In genomic region chr12:81389550-81390099, GRCh38 we compare ENCODE assay signal across 29 cellular contexts.
"Had no signal": no experiment of that assay in that cellular context is flagged by ENCODE, and none has a peak within 500 bp of the region (broad histone marks: within the 10 kb centered on the region; RNA-seq: fewer than 3 reads in every experiment).

No MANE protein-coding gene starts in this region.

- H3K4me3 Mint-ChIP-seq: activated CD4-positive, alpha-beta memory T cell treated with anti-CD3 and anti-CD28 coated beads for 36 hours; activated CD4-positive, alpha-beta T cell treated with anti-CD3 and anti-CD28 coated beads, Interleukin-2, amount 10 ng/mL, durations not matched to agents 24 days and 14 days; activated CD8-positive, alpha-beta memory T cell treated with anti-CD3 and anti-CD28 coated beads, Interleukin-2, amount 10 ng/mL, durations not matched to agents 7 days and 5 days; activated CD8-positive, alpha-beta T cell treated with anti-CD3 and anti-CD28 coated beads, Interleukin-2, amount 10 ng/mL, durations not matched to agents 7 days and 5 days; activated naive CD4-positive, alpha-beta T cell treated with anti-CD3 and anti-CD28 coated beads, Interleukin-2, amount 10 ng/mL, durations not matched to agents 7 days and 5 days; activated naive CD8-positive, alpha-beta T cell treated with anti-CD3 and anti-CD28 coated beads, Interleukin-2, amount 10 ng/mL, durations not matched to agents 7 days and 5 days; activated T-cell treated with anti-CD3 and anti-CD28 coated beads, Interleukin-2, amount 50 U/mL, for 72 hours; brain; WTC11 had no signal

- H3K4me3 ChIP-seq: ascending aorta, breast epithelium, cardiac muscle cell, colonic mucosa, esophagus muscularis mucosa, gastroesophageal sphincter, heart right ventricle, hepatocyte had no signal

- H2AFZ ChIP-seq: hepatocyte had no signal

- H3K9me3 ChIP-seq: ascending aorta, breast epithelium, colonic mucosa, esophagus muscularis mucosa, gastroesophageal sphincter had no signal

- ATAC-seq: activated CD8-positive, alpha-beta memory T cell treated with anti-CD3 and anti-CD28 coated beads, Interleukin-2, amount 10 ng/mL, durations not matched to agents 7 days and 5 days; activated CD8-positive, alpha-beta T cell treated with anti-CD3 and anti-CD28 coated beads, Interleukin-2, amount 10 ng/mL, durations not matched to agents 7 days and 5 days; activated naive CD4-positive, alpha-beta T cell treated with anti-CD3 and anti-CD28 coated beads, Interleukin-2, amount 50 U/mL, for 72 hours; activated T-cell treated with anti-CD3 and anti-CD28 coated beads, Interleukin-2, amount 50 U/mL, for 72 hours; gastroesophageal sphincter; heart right ventricle; WTC11 had no signal

- H3K4me2 ChIP-seq: hepatocyte had no signal

- H3K27me3 Mint-ChIP-seq: activated CD4-positive, alpha-beta memory T cell treated with anti-CD3 and anti-CD28 coated beads for 36 hours; activated CD4-positive, alpha-beta T cell treated with anti-CD3 and anti-CD28 coated beads, Interleukin-2, amount 10 ng/mL, durations not matched to agents 24 days and 14 days; activated CD8-positive, alpha-beta memory T cell treated with anti-CD3 and anti-CD28 coated beads, Interleukin-2, amount 10 ng/mL, durations not matched to agents 7 days and 5 days; activated naive CD4-positive, alpha-beta T cell treated with anti-CD3 and anti-CD28 coated beads, Interleukin-2, amount 10 ng/mL, durations not matched to agents 7 days and 5 days; activated naive CD8-positive, alpha-beta T cell treated with anti-CD3 and anti-CD28 coated beads, Interleukin-2, amount 10 ng/mL, durations not matched to agents 7 days and 5 days; brain had no signal

- DNase-seq: activated CD4-positive, alpha-beta memory T cell treated with anti-CD3 and anti-CD28 coated beads for 36 hours; activated CD4-positive, alpha-beta T cell treated with anti-CD3 and anti-CD28 coated beads, Interleukin-2, amount 10 ng/mL, durations not matched to agents 24 days and 14 days; activated CD8-positive, alpha-beta memory T cell treated with anti-CD3 and anti-CD28 coated beads, Interleukin-2, amount 10 ng/mL, durations not matched to agents 7 days and 5 days; activated CD8-positive, alpha-beta memory T cell treated with anti-CD3 and anti-CD28 coated beads, Interleukin-2, amount 50 U/mL, for 4 hours; activated CD8-positive, alpha-beta T cell treated with anti-CD3 and anti-CD28 coated beads, Interleukin-2, amount 10 ng/mL, durations not matched to agents 7 days and 5 days; activated gamma-delta T cell; activated naive CD4-positive, alpha-beta T cell; activated naive CD4-positive, alpha-beta T cell treated with anti-CD3 and anti-CD28 coated beads, Interleukin-2, amount 10 ng/mL, durations not matched to agents 7 days and 5 days; activated naive CD8-positive, alpha-beta T cell treated with anti-CD3 and anti-CD28 coated beads, Interleukin-2, amount 10 ng/mL, durations not matched to agents 7 days and 5 days; activated T-cell treated with anti-CD3 and anti-CD28 coated beads, Interleukin-2, amount 50 U/mL, for 1 hour; activated T-cell treated with anti-CD3 and anti-CD28 coated beads, Interleukin-2, amount 50 U/mL, for 72 hours; central memory CD4-positive, alpha-beta T cell; cerebellar nuclear complex; colonic mucosa; effector CD8-positive, alpha-beta T cell; erythroblast; foreskin melanocyte; heart right ventricle; T-helper 2 cell had no signal

- H3K4me1 Mint-ChIP-seq: activated CD4-positive, alpha-beta T cell treated with anti-CD3 and anti-CD28 coated beads, Interleukin-2, amount 10 ng/mL, durations not matched to agents 24 days and 14 days; activated CD8-positive, alpha-beta memory T cell treated with anti-CD3 and anti-CD28 coated beads, Interleukin-2, amount 10 ng/mL, durations not matched to agents 7 days and 5 days; activated naive CD4-positive, alpha-beta T cell treated with anti-CD3 and anti-CD28 coated beads, Interleukin-2, amount 10 ng/mL, durations not matched to agents 7 days and 5 days; activated naive CD8-positive, alpha-beta T cell treated with anti-CD3 and anti-CD28 coated beads, Interleukin-2, amount 10 ng/mL, durations not matched to agents 7 days and 5 days; brain; WTC11 had no signal

- H3K4me1 ChIP-seq: ascending aorta, breast epithelium, colonic mucosa, esophagus muscularis mucosa, gastroesophageal sphincter, heart right ventricle had no signal

- H3K27ac ChIP-seq: ascending aorta, breast epithelium, cardiac muscle cell, colonic mucosa, esophagus muscularis mucosa, gastroesophageal sphincter, heart right ventricle, hepatocyte, VCaP had no signal

- H3K36me3 Mint-ChIP-seq: activated CD4-positive, alpha-beta memory T cell treated with anti-CD3 and anti-CD28 coated beads for 36 hours; activated CD8-positive, alpha-beta memory T cell treated with anti-CD3 and anti-CD28 coated beads, Interleukin-2, amount 10 ng/mL, durations not matched to agents 7 days and 5 days; activated naive CD4-positive, alpha-beta T cell treated with anti-CD3 and anti-CD28 coated beads, Interleukin-2, amount 10 ng/mL, durations not matched to agents 7 days and 5 days; activated naive CD4-positive, alpha-beta T cell treated with anti-CD3 and anti-CD28 coated beads, Interleukin-2, amount 50 U/mL, for 72 hours; activated naive CD8-positive, alpha-beta T cell treated with anti-CD3 and anti-CD28 coated beads, Interleukin-2, amount 10 ng/mL, durations not matched to agents 7 days and 5 days; brain; WTC11 had no signal

- H3K9me3 Mint-ChIP-seq: activated CD4-positive, alpha-beta T cell treated with anti-CD3 and anti-CD28 coated beads, Interleukin-2, amount 10 ng/mL, durations not matched to agents 24 days and 14 days; brain; WTC11 had no signal

- H3K36me3 ChIP-seq: ascending aorta, breast epithelium, cardiac muscle cell, colonic mucosa, esophagus muscularis mucosa, gastroesophageal sphincter, heart right ventricle had no signal

- H3K27me3 ChIP-seq: ascending aorta, breast epithelium, cardiac muscle cell, colonic mucosa, esophagus muscularis mucosa, gastroesophageal sphincter, heart right ventricle, hepatocyte had no signal

- H3K79me2 ChIP-seq: hepatocyte had no signal
